In genomic region chr19:35458821-35459391, GRCh38 we compare ENCODE assay signal across 12 cellular contexts. TPM values are rescaled to one million over a fixed set of nuclear protein-coding genes. Genes with fewer than 3 reads are reported as not detected.
A peak's percentile ranks its signal among the peaks of the same experiment; 100 is the strongest.
DNase-seq lines count a peak whose midpoint lies in the region; ATAC-seq and TF ChIP-seq lines count a peak whose summit lies in the region.
"Had no signal": no experiment of that assay in that cellular context is flagged by ENCODE, and none has a peak within 500 bp of the region (broad histone marks: within the 10 kb centered on the region; RNA-seq: fewer than 3 reads in every experiment).

No MANE protein-coding gene starts in this region.

- no peaks in the 10 kb centered on the region for H3K79me2 ChIP-seq in MM.1S (ENCODE audit: low read length)

- H3K9me3 ChIP-seq in mucosa of stomach (ENCODE audit: control insufficient read depth, low read length): no peaks in the 10 kb centered on the region
- no peaks in the 10 kb centered on the region for H3K9me3 ChIP-seq in MM.1S (replicated peaks; ENCODE audit: insufficient read depth, low read length)
- H3K9me3 ChIP-seq in ovary: no peaks in the 10 kb centered on the region
- H3K9me3 ChIP-seq: sigmoid colon had no signal

- WGBS in ovary, 3 donors: 26 to 34% (median 30%) methylated on average over 10 of the region's 10 CpGs

- no peaks in the 10 kb centered on the region for H3K36me3 Mint-ChIP-seq in activated T-cell treated with anti-CD3 and anti-CD28 coated beads, Interleukin-2, amount 50 U/mL, for 72 hours (ENCODE audit: insufficient read depth in 2 of 2)

- TF ChIP-seq CTCF in GM12865 (IDR thresholded peaks at IDR 0.05; ENCODE audit: insufficient read depth, low read depth, low read length, missing control alignments): no peak
- TF ChIP-seq CTCF in MM.1S (IDR thresholded peaks at IDR 0.05; ENCODE audit: low read length): no peak
- TF ChIP-seq CTCF in ovary (IDR thresholded peaks at IDR 0.05): no peak

- no peak for TF ChIP-seq EP300 in ovary (IDR thresholded peaks at IDR 0.05)

- no peak overlapping the region for H3K4me3 ChIP-seq in GM12865 (ENCODE audit: low read depth, low read length)
- H3K4me3 ChIP-seq in mucosa of stomach (ENCODE audit: low read length): no peak overlapping the region
- H3K4me3 ChIP-seq in MM.1S (ENCODE audit: low read length): no peak overlapping the region
- no peak overlapping the region for H3K4me3 ChIP-seq in ovary
- H3K4me3 ChIP-seq: cardiac muscle cell, sigmoid colon had no signal

- H3K4me2 ChIP-seq in MM.1S (ENCODE audit: low read depth, low read length): no peak overlapping the region

- DNase-seq in GM12865 (ENCODE audit: low read depth) (peak; percentile 61), OCI-M1 (lab: John Stamatoyannopoulos, UW) (peak; percentile 36), MM.1S (no peak), ovary (no peak)
- no peak for DNase-seq in activated T-cell treated with anti-CD3 and anti-CD28 coated beads, Interleukin-2, amount 50 U/mL, for 72 hours
- DNase-seq: activated CD4-positive, alpha-beta T cell treated with anti-CD3 and anti-CD28 coated beads for 36 hours; sigmoid colon had no signal

- peaks cover 32% of the 10 kb centered on the region for H3K4me1 Mint-ChIP-seq in activated T-cell treated with anti-CD3 and anti-CD28 coated beads, Interleukin-2, amount 50 U/mL, for 72 hours (ENCODE audit: low read depth)

- no peak for TF ChIP-seq POLR2A in ovary (IDR thresholded peaks at IDR 0.05)

- H3K27me3 ChIP-seq in mucosa of stomach (ENCODE audit: control insufficient read depth, insufficient read depth, low read length): no peaks in the 10 kb centered on the region
- no peaks in the 10 kb centered on the region for H3K27me3 ChIP-seq in MM.1S (replicated peaks; ENCODE audit: insufficient read depth, low read length)
- H3K27me3 ChIP-seq in ovary: no peaks in the 10 kb centered on the region
- H3K27me3 ChIP-seq: cardiac muscle cell, sigmoid colon had no signal

- no peaks in the 10 kb centered on the region for H3K9me3 Mint-ChIP-seq in activated T-cell treated with anti-CD3 and anti-CD28 coated beads, Interleukin-2, amount 50 U/mL, for 72 hours

- H3K9me2 ChIP-seq in MM.1S (replicated peaks; ENCODE audit: insufficient read depth, low read length): no peaks in the 10 kb centered on the region

- ATAC-seq in HG02840 (IDR thresholded peaks at IDR 0.05; ENCODE audit: low FRiP score, unreplicated experiment) (peak; percentile 41), HG03097 (IDR thresholded peaks at IDR 0.05; ENCODE audit: low FRiP score, unreplicated experiment) (no peak)
- no peak for ATAC-seq in activated T-cell treated with anti-CD3 and anti-CD28 coated beads, Interleukin-2, amount 50 U/mL, for 72 hours (replicated peaks in 1 of 2)
- ATAC-seq: activated CD4-positive, alpha-beta T cell treated with anti-CD3 and anti-CD28 coated beads for 36 hours had no signal

- H3K27ac Mint-ChIP-seq in activated T-cell treated with anti-CD3 and anti-CD28 coated beads, Interleukin-2, amount 50 U/mL, for 72 hours: no peak overlapping the region
- H3K27ac Mint-ChIP-seq: activated CD4-positive, alpha-beta T cell treated with anti-CD3 and anti-CD28 coated beads for 36 hours had no signal

- intact Hi-C loops in ovary (cut with DNase I): no loop called here

- H3K4me3 Mint-ChIP-seq in activated T-cell treated with anti-CD3 and anti-CD28 coated beads, Interleukin-2, amount 50 U/mL, for 72 hours: no peak overlapping the region
- H3K4me3 Mint-ChIP-seq: activated CD4-positive, alpha-beta T cell treated with anti-CD3 and anti-CD28 coated beads for 36 hours had no signal

- H3F3A ChIP-seq in MM.1S (ENCODE audit: insufficient read depth, low read length): peaks cover 20% of the 10 kb centered on the region

- H3K27me3 Mint-ChIP-seq in activated T-cell treated with anti-CD3 and anti-CD28 coated beads, Interleukin-2, amount 50 U/mL, for 72 hours (ENCODE audit: low read depth): no peaks in the 10 kb centered on the region
- H3K27me3 Mint-ChIP-seq: activated CD4-positive, alpha-beta T cell treated with anti-CD3 and anti-CD28 coated beads for 36 hours had no signal

- H3K36me3 ChIP-seq in mucosa of stomach (ENCODE audit: control insufficient read depth, insufficient read depth, low read length) (no peaks in the 10 kb centered on the region), MM.1S (replicated peaks; ENCODE audit: insufficient read depth, low read length) (no peaks in the 10 kb centered on the region), ovary (no peaks in the 10 kb centered on the region)
- H3K36me3 ChIP-seq: cardiac muscle cell, sigmoid colon had no signal

- peaks cover 23% of the 10 kb centered on the region for H3K4me1 ChIP-seq in mucosa of stomach (ENCODE audit: control insufficient read depth, insufficient read depth, low read length)
- peaks cover 36% of the 10 kb centered on the region for H3K4me1 ChIP-seq in MM.1S (ENCODE audit: low read length)
- H3K4me1 ChIP-seq in ovary (ENCODE audit: insufficient read depth): peaks cover 8% of the 10 kb centered on the region

- no peak overlapping the region for H2AFZ ChIP-seq in MM.1S (ENCODE audit: low read length)

- no peaks in the 10 kb centered on the region for H4K20me1 ChIP-seq in MM.1S (ENCODE audit: insufficient read depth, low read length)

- H3K9ac ChIP-seq in mucosa of stomach (ENCODE audit: low read length) (peak overlapping the region; percentile 2), MM.1S (ENCODE audit: low read length) (no peak overlapping the region)

- H3K27ac ChIP-seq in MM.1S (ENCODE audit: low read length) (no peak overlapping the region), ovary (no peak overlapping the region)
- H3K27ac ChIP-seq: cardiac muscle cell had no signal

RNA-seq across cellular contexts. Expression of gene FFAR2, which starts 10.8 kb away (rescaled TPM):
- under 1 TPM in 2 of 7 donors, not detected in 5; 0.20 to 0.32 TPM for total RNA-seq in ovary
- under 1 TPM; 0.32 to 0.47 TPM for polyA plus RNA-seq in ovary
- not detected for total RNA-seq in activated T-cell treated with anti-CD3 and anti-CD28 coated beads, Interleukin-2, amount 50 U/mL, for 72 hours
- total RNA-seq: activated CD4-positive, alpha-beta T cell treated with anti-CD3 and anti-CD28 coated beads for 36 hours; cardiac muscle cell; NCI-H460 had no signal
- polyA plus RNA-seq: cardiac muscle cell had no signal

RNA-seq across cellular contexts. Expression of gene KRTDAP, which starts 31.4 kb away (rescaled TPM):
- total RNA-seq in ovary: 1 to 10 TPM in 1 of 7 donors, under 1 TPM in 4, not detected in 2; 0.54 to 1.6 (median 0.75) TPM
- not detected for polyA plus RNA-seq in ovary
- total RNA-seq in activated T-cell treated with anti-CD3 and anti-CD28 coated beads, Interleukin-2, amount 50 U/mL, for 72 hours: not detected
- total RNA-seq: activated CD4-positive, alpha-beta T cell treated with anti-CD3 and anti-CD28 coated beads for 36 hours; cardiac muscle cell; NCI-H460; sigmoid colon had no signal
- polyA plus RNA-seq: sigmoid colon had no signal

RNA-seq across cellular contexts. Expression of gene DMKN, which starts 54.5 kb away (rescaled TPM):
- total RNA-seq in ovary: 100 to 1,000 TPM in 3 of 7 donors, 10 to 100 TPM in 4; 82.1 to 177 (median 98.4) TPM
- 10 to 100 TPM; 58.3 to 59.0 TPM for polyA plus RNA-seq in ovary
- total RNA-seq in activated T-cell treated with anti-CD3 and anti-CD28 coated beads, Interleukin-2, amount 50 U/mL, for 72 hours: 1 to 10 TPM; 3.7 to 7.5 TPM

Comparison
In these comparisons a context has a peak if more than half of its experiments do, and no peak if none do; other contexts are left out.
1. DNase-seq: peak in GM12865 (single experiment) and OCI-M1 (single experiment); none in MM.1S (single experiment), ovary (0 of 5) and activated T-cell treated with anti-CD3 and anti-CD28 coated beads, Interleukin-2, amount 50 U/mL, for 72 hours (0 of 2).
2. RNA of gene DMKN, which starts 54.5 kb away (total RNA-seq): 82.1 to 177 TPM in ovary; 3.7 to 7.5 TPM in activated T-cell treated with anti-CD3 and anti-CD28 coated beads, Interleukin-2, amount 50 U/mL, for 72 hours; every median in the first group is over 4 times any median in the second.